ENCODE assay signal across 9 cellular contexts in the genomic region with DNA sequence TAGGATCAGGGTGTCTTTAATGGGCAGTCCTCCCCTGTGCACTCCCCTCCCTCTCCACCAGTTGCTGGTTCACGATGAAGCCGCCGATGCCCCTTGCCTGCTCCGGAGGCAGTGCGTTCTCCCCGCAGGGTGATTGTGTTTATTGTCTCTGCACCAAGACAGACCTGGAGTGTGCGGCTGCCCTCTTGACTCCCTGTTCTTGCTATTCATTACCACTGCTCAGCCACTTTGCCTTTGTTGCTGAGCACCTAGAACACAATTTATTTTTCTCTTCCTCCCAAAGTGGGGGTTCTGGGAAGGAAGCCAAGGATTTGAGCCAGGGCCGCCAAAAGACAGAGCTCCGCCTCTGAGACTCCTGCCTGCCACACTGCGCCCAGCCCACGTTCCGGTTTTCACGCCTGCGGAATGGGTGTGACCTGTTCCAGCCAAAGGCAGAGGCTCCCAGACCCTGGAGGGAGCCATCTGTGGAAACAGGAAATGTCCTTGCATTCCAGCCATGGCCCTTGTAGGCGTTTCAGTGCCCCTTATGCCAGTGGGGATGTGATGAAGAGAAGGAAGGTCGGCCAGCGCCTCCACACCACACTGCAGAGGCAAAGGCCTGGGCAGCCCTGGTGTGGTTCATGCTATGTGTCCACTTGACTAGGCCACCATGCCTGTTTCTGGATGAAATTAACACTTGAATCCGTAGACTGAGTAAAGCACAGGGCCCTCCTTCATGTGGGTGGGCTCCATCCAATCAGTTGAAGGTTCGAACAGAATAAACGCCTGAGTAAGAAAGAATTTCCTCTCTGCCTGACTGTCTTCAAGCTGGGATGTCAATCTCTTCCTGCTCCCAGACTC.
DNase-seq lines count a peak whose midpoint lies in the region; ATAC-seq, FAIRE-seq and TF ChIP-seq lines count a peak whose summit lies in the region.
"Had no signal": no experiment of that assay in that cellular context is flagged by ENCODE, and none has a peak within 500 bp of the region (broad histone marks: within the 10 kb centered on the region; RNA-seq: fewer than 3 reads in every experiment).

No MANE protein-coding gene starts in this region.

- DNase-seq in DMS79 treated with DMSO at 0.1 percent for 48 hours (lab: John Stamatoyannopoulos, UW) (peak; percentile 85), Peyer's patch (peak in 2 of 3 donors; percentile 52 to 63), foreskin melanocyte (peak; percentile 45), pancreas (peak in 3 of 6 donors; percentile 48 to 62 (median 59)), SHP77 (lab: John Stamatoyannopoulos, UW) (no peak), KG1 (lab: John Stamatoyannopoulos, UW) (no peak)
- no peak for DNase-seq in activated CD4-positive, alpha-beta T cell treated with anti-CD3 and anti-CD28 coated beads, Interleukin-2, amount 50 U/mL, for 1 hour

- TF ChIP-seq POLR2A in Peyer's patch (IDR thresholded peaks at IDR 0.05), result no peak

- H3K4me3 ChIP-seq in Peyer's patch, result no peak overlapping the region
- peak overlapping the region in 1 of 4 donors; percentile 19 for H3K4me3 ChIP-seq in pancreas
- H3K4me3 ChIP-seq: SJSA1 had no signal

- H3K9me3 ChIP-seq in Peyer's patch (no peaks in the 10 kb centered on the region), pancreas (no peaks in the 10 kb centered on the region)
- H3K9me3 ChIP-seq: SJSA1 had no signal

- no peak for FAIRE-seq in pancreas (lab: Jason Lieb, UNC)

- H3K36me3 ChIP-seq in Peyer's patch (no peaks in the 10 kb centered on the region), pancreas (no peaks in the 10 kb centered on the region)
- H3K36me3 ChIP-seq: SJSA1 had no signal

- WGBS in pancreas, 2 donors, result 62 to 64% methylated on average over 20 of the region's 20 CpGs

- H3K27ac ChIP-seq in Peyer's patch, result peak overlapping the region; percentile 3 to 79 (median 56)
- H3K27ac ChIP-seq in pancreas, result peak overlapping the region; percentile 61 to 90 (median 82)
- H3K27ac ChIP-seq: SJSA1 had no signal

- H3K4me1 ChIP-seq in Peyer's patch, result peaks cover 0 to 37% (median 8%) of the 10 kb centered on the region in 4 donors
- H3K4me1 ChIP-seq in pancreas, result peaks cover 10 to 22% (median 21%) of the 10 kb centered on the region in 3 donors

- intact Hi-C loops in pancreas (cut with DNase I), result no loop called here

- H3K27me3 ChIP-seq in Peyer's patch (no peaks in the 10 kb centered on the region), pancreas (no peaks in the 10 kb centered on the region)
- H3K27me3 ChIP-seq: SJSA1 had no signal

- TF ChIP-seq CTCF in Peyer's patch (IDR thresholded peaks at IDR 0.05), result peak in 1 of 6 experiments; percentile 8
- TF ChIP-seq CTCF in pancreas (IDR thresholded peaks at IDR 0.05), result no peak

- ATAC-seq in pancreas (peak; percentile 36 to 48 (median 37)), GM19397 (IDR thresholded peaks at IDR 0.05; ENCODE audit: unreplicated experiment) (no peak)

Comparison
In these comparisons a context has a peak if more than half of its experiments do, and no peak if none do; other contexts are left out.
1. DNase-seq: peak in DMS79 treated with DMSO at 0.1 percent for 48 hours (single experiment), Peyer's patch (2 of 3) and foreskin melanocyte (single experiment); none in SHP77 (0 of 2), KG1 (single experiment) and activated CD4-positive, alpha-beta T cell treated with anti-CD3 and anti-CD28 coated beads, Interleukin-2, amount 50 U/mL, for 1 hour (single experiment).